ENCODE assay signal across 9 cellular contexts in genomic region chr3:185933374-185933950, GRCh38. TPM values are rescaled to one million over a fixed set of nuclear protein-coding genes. Genes with fewer than 3 reads are reported as not detected.
DNase-seq lines count a peak whose midpoint lies in the region; ATAC-seq and TF ChIP-seq lines count a peak whose summit lies in the region.
"Had no signal": no experiment of that assay in that cellular context is flagged by ENCODE, and none has a peak within 500 bp of the region (broad histone marks: within the 10 kb centered on the region; RNA-seq: fewer than 3 reads in every experiment).

No MANE protein-coding gene starts in this region.

- no peak for TF ChIP-seq CTCF in AG04449 (IDR thresholded peaks at IDR 0.05; ENCODE audit: insufficient read depth, low read length, missing control alignments)
- no peak for TF ChIP-seq CTCF in HL-60 (IDR thresholded peaks at IDR 0.05; ENCODE audit: insufficient read depth, low read length)
- no peak for TF ChIP-seq CTCF in MCF 10A (IDR thresholded peaks at IDR 0.05; ENCODE audit: unreplicated experiment)

- peaks cover 39 to 71% of the 10 kb centered on the region in 2 donors for H3K4me1 ChIP-seq in muscle layer of duodenum (ENCODE audit: control insufficient read depth in 1 of 2, insufficient read depth in 2 of 2, low read length in 2 of 2)

- H3K27me3 ChIP-seq in HL-60 (ENCODE audit: insufficient read depth, poor library complexity, severe bottlenecking) (no peaks in the 10 kb centered on the region), muscle layer of duodenum (ENCODE audit: low read depth, low read length) (no peaks in the 10 kb centered on the region)
- H3K27me3 ChIP-seq: body of pancreas had no signal

- no peak for ATAC-seq in HG03280 (IDR thresholded peaks at IDR 0.05; ENCODE audit: unreplicated experiment)
- no peak for ATAC-seq in HG03139 (IDR thresholded peaks at IDR 0.05; ENCODE audit: unreplicated experiment)
- ATAC-seq: body of pancreas had no signal

- H3K36me3 Mint-ChIP-seq in MCF 10A (ENCODE audit: insufficient read depth, unreplicated experiment), result peaks cover 78% of the 10 kb centered on the region

- CTCF ChIA-PET in AG04449 (lab: Yijun Ruan, JAX) (interaction anchor here (1.1 to 5.0 kb wide), 5 partner anchors 9 to 273 kb away, joined by 6 to 33 read pairs (median 11); no protein-coding TSS in a partner anchor), MCF 10A (lab: Yijun Ruan, JAX) (interaction anchor here (0.6 to 3.7 kb wide), 4 partner anchors 9 to 273 kb away, joined by 4 to 19 read pairs (median 6); no protein-coding TSS in a partner anchor)

- peak overlapping the region; percentile 74 for H3K27ac Mint-ChIP-seq in MCF 10A (ENCODE audit: low read depth, unreplicated experiment)

- no peaks in the 10 kb centered on the region for H3K9me3 Mint-ChIP-seq in MCF 10A (ENCODE audit: unreplicated experiment)

- peaks cover 4 to 14% of the 10 kb centered on the region in 2 donors for H3K36me3 ChIP-seq in muscle layer of duodenum (ENCODE audit: control insufficient read depth in 1 of 2, insufficient read depth in 2 of 2, low read length in 2 of 2)

- H3K4me3 ChIP-seq in AG04449 (ENCODE audit: low read depth, low read length) (peak overlapping the region; percentile 9; the same call in 1 of the 2 replicates), HL-60 (replicated peaks; ENCODE audit: insufficient read depth, low read length) (peak overlapping the region; percentile 61), muscle layer of duodenum (ENCODE audit: low read depth in 1 of 2, low read length in 2 of 2) (peak overlapping the region; percentile 81 to 96)
- H3K4me3 ChIP-seq: body of pancreas had no signal

- no peak for DNase-seq in AG04449 (ENCODE audit: low read depth, low spot score)
- DNase-seq in HL-60 (ENCODE audit: low read depth in 1 of 2, low spot score in 1 of 2), result no peak
- DNase-seq in MCF 10A (ENCODE audit: unreplicated experiment), result no peak
- no peak for DNase-seq in putamen (ENCODE audit: low spot score)
- DNase-seq in caudate nucleus (lab: John Stamatoyannopoulos, UW), result no peak
- DNase-seq: body of pancreas had no signal

- no peaks in the 10 kb centered on the region for H3K9me3 ChIP-seq in muscle layer of duodenum (ENCODE audit: control insufficient read depth in 1 of 2, low read length in 2 of 2)
- H3K9me3 ChIP-seq: body of pancreas had no signal

- H3K4me1 Mint-ChIP-seq in MCF 10A (ENCODE audit: insufficient read depth, unreplicated experiment), result peaks cover 55% of the 10 kb centered on the region

- POLR2A ChIA-PET in AG04449 (lab: Yijun Ruan, JAX) (no interaction called here), MCF 10A (lab: Yijun Ruan, JAX) (interaction anchor here (1.0 to 11.9 kb wide), 10 partner anchors 9 to 636 kb away, joined by 3 to 121 read pairs (median 8); partner anchors contain the start of gene IGF2BP2)

- intact Hi-C loops in MCF 10A (cut with micrococcal nuclease), result loop anchor here (1.0 kb wide), 1 partner anchor 199 kb away; no protein-coding TSS in a partner anchor

- H3K27ac ChIP-seq in HL-60 (replicated peaks) (no peak overlapping the region), muscle layer of duodenum (ENCODE audit: low read length) (no peak overlapping the region), caudate nucleus (ENCODE audit: low read depth, low read length) (no peak overlapping the region)

- H3K27me3 Mint-ChIP-seq in MCF 10A (ENCODE audit: insufficient read depth, unreplicated experiment), result no peaks in the 10 kb centered on the region

- H3K4me3 Mint-ChIP-seq in MCF 10A (ENCODE audit: unreplicated experiment), result peak overlapping the region; percentile 98

- BruUV-seq in MCF 10A (replicated peaks; lab: Mats Ljungman, UMichigan), result no TSS peak

RNA-seq across cellular contexts. Expression of gene TRA2B, which starts 4.4 kb away (rescaled TPM):
- 212 and 246 TPM in 2 replicates for total RNA-seq in MCF 10A (2022)

Comparison
In these comparisons a context has a peak if more than half of its experiments do, and no peak if none do; other contexts are left out.
1. H3K4me3 ChIP-seq: peak in every context shown above with its lines; median percentile 88 in muscle layer of duodenum; 61 in HL-60; 9 in AG04449.